In the genomic region with DNA sequence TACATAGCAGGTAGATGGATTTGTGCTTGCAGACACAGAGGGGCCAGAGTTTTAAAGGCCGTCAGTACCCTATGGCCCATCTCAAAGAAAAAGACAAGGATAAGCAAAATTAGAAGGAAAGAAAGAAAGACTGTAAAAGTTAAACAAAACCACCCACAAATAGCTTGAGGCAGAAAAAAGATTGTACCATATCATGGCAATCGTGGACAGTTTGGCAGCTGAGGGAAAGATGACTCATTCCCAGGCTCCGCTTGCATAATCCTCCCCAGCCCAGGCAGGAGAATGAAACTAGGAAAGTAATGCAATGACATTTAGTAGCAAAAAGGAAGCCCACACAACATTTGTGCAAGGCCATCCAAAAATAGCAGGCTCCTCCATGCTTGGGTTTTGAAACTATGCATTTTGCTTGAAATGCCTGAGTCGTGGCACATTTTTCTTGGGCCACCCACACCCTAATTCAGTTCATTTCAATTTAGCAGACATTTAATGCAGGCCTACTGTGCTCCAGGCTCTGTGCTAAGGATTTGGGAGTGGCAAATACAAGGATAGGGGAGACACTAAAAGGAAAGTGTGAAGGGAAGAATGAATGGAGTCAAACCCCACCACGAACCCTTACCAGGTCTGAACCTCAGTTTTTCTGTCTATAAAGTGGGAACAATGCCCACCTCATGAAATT, we compare ENCODE assay signal across 1 cellular context.
TF ChIP-seq lines count a peak whose summit lies in the region.

No MANE protein-coding gene starts in this region.

TF ChIP-seq in K562, 482 proteins besides CTCF, POLR2A, EP300 and RAD21 (continued from another document and continues in another):
- TF ChIP-seq HMBOX1 (IDR thresholded peaks at IDR 0.05) (peak; percentile 60; the same call in 1 of the 2 replicates), TCF3 (CRISPR knock-in tag; IDR thresholded peaks at IDR 0.05) (peak; percentile 47; the same call in 1 of the 2 replicates), L3MBTL2 (IDR thresholded peaks at IDR 0.05) (peak; percentile 29; the same call in 1 of the 2 replicates), SOX6 (IDR thresholded peaks at IDR 0.05) (peak; percentile 57), KDM5B (IDR thresholded peaks at IDR 0.05; ENCODE audit: insufficient replicate concordance, low read depth, low read length) (no peak), CHD4 (IDR thresholded peaks at IDR 0.05; ENCODE audit: insufficient read depth, insufficient replicate concordance, low read depth, low read length, poor library complexity, severe bottlenecking) (peak; percentile 84), LEF1 (IDR thresholded peaks at IDR 0.05) (peak; percentile 77), KDM1A (IDR thresholded peaks at IDR 0.05) (peak; percentile 76 to 83; a peak in 3 of 4 replicates), FOXK2 (conservative IDR thresholded peaks at IDR 0.05 in 1 of 2, IDR thresholded peaks at IDR 0.05 in 1 of 2; ENCODE audit: low read depth in 2 of 2) (peak; percentile 15 to 70; a peak in 3 of 4 replicates), XRCC5 (IDR thresholded peaks at IDR 0.05; ENCODE audit: low read depth, low read length) (0 out of 2 replicates have a peak, but pooled peaks have one; percentile 32), ATF4 (CRISPR knock-in tag; IDR thresholded peaks at IDR 0.05) (0 out of 2 replicates have a peak, but pooled peaks have one; percentile 36), UBTF (IDR thresholded peaks at IDR 0.05; ENCODE audit: borderline replicate concordance in 1 of 2, low read depth in 2 of 2, low read length in 2 of 2) (peak in 1 of 2 experiments; percentile 47; a peak in 1 of 4 replicates), SMAD3 (CRISPR knock-in tag; conservative IDR thresholded peaks at IDR 0.05) (0 out of 2 replicates have a peak, but pooled peaks have one; percentile 35), POLR2AphosphoS5 (IDR thresholded peaks at IDR 0.05; ENCODE audit: control insufficient read depth, insufficient read depth, low read depth, low read length) (0 out of 2 replicates have a peak, but pooled peaks have one; percentile 27), DACH1 (IDR thresholded peaks at IDR 0.05; ENCODE audit: partially characterized antibody) (peak; percentile 66), ZEB2 (IDR thresholded peaks at IDR 0.05) (peak; percentile 60; the same call in 1 of the 2 replicates), MAZ (CRISPR knock-in tag; conservative IDR thresholded peaks at IDR 0.05 in 1 of 2, IDR thresholded peaks at IDR 0.05 in 1 of 2) (peak in 1 of 2 experiments; percentile 60; a peak in 2 of 4 replicates), ZNF318 (IDR thresholded peaks at IDR 0.05; ENCODE audit: borderline replicate concordance in 1 of 2, low read depth in 1 of 2) (peak in 1 of 2 experiments; percentile 95; a peak in 2 of 4 replicates), SMARCE1 (IDR thresholded peaks at IDR 0.05) (peak; percentile 97), JUNB (CRISPR knock-in tag; conservative IDR thresholded peaks at IDR 0.05) (peak; percentile 93), CCNT2 (IDR thresholded peaks at IDR 0.05; ENCODE audit: borderline replicate concordance, extremely low read depth, insufficient read length, low read depth, low read length) (peak; percentile 29), CEBPB (tag; IDR thresholded peaks at IDR 0.05) (peak; percentile 99), CREB5 (CRISPR knock-in tag; IDR thresholded peaks at IDR 0.05) (no peak)
- TF ChIP-seq, protein P1, sequence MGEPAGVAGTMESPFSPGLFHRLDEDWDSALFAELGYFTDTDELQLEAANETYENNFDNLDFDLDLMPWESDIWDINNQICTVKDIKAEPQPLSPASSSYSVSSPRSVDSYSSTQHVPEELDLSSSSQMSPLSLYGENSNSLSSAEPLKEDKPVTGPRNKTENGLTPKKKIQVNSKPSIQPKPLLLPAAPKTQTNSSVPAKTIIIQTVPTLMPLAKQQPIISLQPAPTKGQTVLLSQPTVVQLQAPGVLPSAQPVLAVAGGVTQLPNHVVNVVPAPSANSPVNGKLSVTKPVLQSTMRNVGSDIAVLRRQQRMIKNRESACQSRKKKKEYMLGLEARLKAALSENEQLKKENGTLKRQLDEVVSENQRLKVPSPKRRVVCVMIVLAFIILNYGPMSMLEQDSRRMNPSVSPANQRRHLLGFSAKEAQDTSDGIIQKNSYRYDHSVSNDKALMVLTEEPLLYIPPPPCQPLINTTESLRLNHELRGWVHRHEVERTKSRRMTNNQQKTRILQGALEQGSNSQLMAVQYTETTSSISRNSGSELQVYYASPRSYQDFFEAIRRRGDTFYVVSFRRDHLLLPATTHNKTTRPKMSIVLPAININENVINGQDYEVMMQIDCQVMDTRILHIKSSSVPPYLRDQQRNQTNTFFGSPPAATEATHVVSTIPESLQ (CRISPR knock-in tag; IDR thresholded peaks at IDR 0.05) = no peak
- TF ChIP-seq, protein P2, sequence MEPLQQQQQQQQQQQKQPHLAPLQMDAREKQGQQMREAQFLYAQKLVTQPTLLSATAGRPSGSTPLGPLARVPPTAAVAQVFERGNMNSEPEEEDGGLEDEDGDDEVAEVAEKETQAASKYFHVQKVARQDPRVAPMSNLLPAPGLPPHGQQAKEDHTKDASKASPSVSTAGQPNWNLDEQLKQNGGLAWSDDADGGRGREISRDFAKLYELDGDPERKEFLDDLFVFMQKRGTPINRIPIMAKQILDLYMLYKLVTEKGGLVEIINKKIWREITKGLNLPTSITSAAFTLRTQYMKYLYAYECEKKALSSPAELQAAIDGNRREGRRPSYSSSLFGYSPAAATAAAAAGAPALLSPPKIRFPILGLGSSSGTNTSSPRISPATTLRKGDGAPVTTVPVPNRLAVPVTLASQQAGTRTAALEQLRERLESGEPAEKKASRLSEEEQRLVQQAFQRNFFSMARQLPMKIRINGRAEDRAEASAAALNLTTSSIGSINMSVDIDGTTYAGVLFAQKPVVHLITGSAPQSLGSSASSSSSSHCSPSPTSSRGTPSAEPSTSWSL (CRISPR knock-in tag; IDR thresholded peaks at IDR 0.05; ENCODE audit: borderline replicate concordance) = no peak
